ENCODE assay signal across 1 cellular context in genomic region chr6:39850897-39851296, GRCh38.
TF ChIP-seq lines count a peak whose summit lies in the region.

No MANE protein-coding gene starts in this region.

TF ChIP-seq in GM12878, 131 proteins besides CTCF, POLR2A, EP300 and RAD21:
- TF ChIP-seq ATF7 (IDR thresholded peaks at IDR 0.05; ENCODE audit: low read depth) (no peak), PBX3 (IDR thresholded peaks at IDR 0.05; ENCODE audit: insufficient replicate concordance, low read depth, low read length) (no peak), YY1 (IDR thresholded peaks at IDR 0.05; ENCODE audit: low read depth, low read length) (no peak), NR2C1 (IDR thresholded peaks at IDR 0.05) (no peak), EZH2 (IDR thresholded peaks at IDR 0.05; ENCODE audit: borderline replicate concordance, control insufficient read depth, low read depth, low read length) (no peak), BHLHE40 (IDR thresholded peaks at IDR 0.05; ENCODE audit: borderline replicate concordance in 1 of 2, low read depth in 2 of 2, low read length in 1 of 2) (no peak), NFXL1 (IDR thresholded peaks at IDR 0.05; ENCODE audit: borderline replicate concordance) (no peak), MLLT1 (IDR thresholded peaks at IDR 0.05) (no peak), LARP7 (IDR thresholded peaks at IDR 0.05) (no peak), MEF2B (IDR thresholded peaks at IDR 0.05; ENCODE audit: partially characterized antibody, poor library complexity, severe bottlenecking) (no peak), ZBTB11 (CRISPR knock-in tag; IDR thresholded peaks at IDR 0.05) (no peak), EGR1 (IDR thresholded peaks at IDR 0.05; ENCODE audit: borderline replicate concordance in 1 of 2, low read depth in 2 of 2, low read length in 2 of 2) (no peak)
